Comparison of ENCODE assay signal across 1 cellular context in genomic region chr3:38117748-38118420, GRCh38.
TF ChIP-seq lines count a peak whose summit lies in the region.

No MANE protein-coding gene starts in this region.

TF ChIP-seq in HepG2, 621 proteins besides CTCF, POLR2A, EP300 and RAD21 (continued from another document):
- TF ChIP-seq IRF1 (CRISPR knock-in tag; IDR thresholded peaks at IDR 0.05; ENCODE audit: low read depth): no peak
- peak; percentile 38; the same call in 1 of the 2 replicates for TF ChIP-seq SRY (CRISPR knock-in tag; IDR thresholded peaks at IDR 0.05)
- peak; percentile 73; the same call in 1 of the 2 replicates for TF ChIP-seq ZNF136 (CRISPR knock-in tag; IDR thresholded peaks at IDR 0.05; ENCODE audit: low read depth)
- TF ChIP-seq JDP2 (CRISPR knock-in tag; IDR thresholded peaks at IDR 0.05; ENCODE audit: borderline replicate concordance): no peak
- peak; percentile 77 for TF ChIP-seq ZNF619 (CRISPR knock-in tag; IDR thresholded peaks at IDR 0.05)
- no peak for TF ChIP-seq ZNF44 (CRISPR knock-in tag; IDR thresholded peaks at IDR 0.05)
- peak; percentile 98 for TF ChIP-seq RBM22 (optimal IDR thresholded peaks at IDR 0.05; ENCODE audit: low read length)
- TF ChIP-seq DNMT3B (CRISPR knock-in tag; conservative IDR thresholded peaks at IDR 0.05): no peak
- 0 out of 2 replicates have a peak, but pooled peaks have one; percentile 32 for TF ChIP-seq SMAD3 (CRISPR knock-in tag; IDR thresholded peaks at IDR 0.05)
